8 cellular contexts compared by ENCODE assay signal in genomic region chr17:39105705-39106104, GRCh38. TPM values are rescaled to one million over a fixed set of nuclear protein-coding genes. Genes with fewer than 3 reads are reported as not detected.
"Had no signal": no experiment of that assay in that cellular context is flagged by ENCODE, and none has a peak within 500 bp of the region (broad histone marks: within the 10 kb centered on the region; RNA-seq: fewer than 3 reads in every experiment).

No MANE protein-coding gene starts in this region.

- H3K27ac ChIP-seq: GM23248 had no signal

- H3K36me3 ChIP-seq: HAP-1 had no signal

- H3K4me3 ChIP-seq: GM23248, HAP-1, K562 had no signal

- H3K27ac Mint-ChIP-seq: HFFc6 had no signal

- H3K4me1 ChIP-seq: HAP-1 had no signal

- H3K4me3 Mint-ChIP-seq: HFFc6 had no signal

- H3K9me3 Mint-ChIP-seq: HFFc6 had no signal

- H2AFZ ChIP-seq: GM23248 had no signal

- DNase-seq: GM23248, HFFc6, IMR-90, KG1 had no signal

- H3K9me3 ChIP-seq: HAP-1 had no signal

- H3K9ac ChIP-seq: GM23248 had no signal

- ATAC-seq: HCT116, K562 had no signal

RNA-seq across cellular contexts. Expression of gene PLXDC1, which starts 45.7 kb away (rescaled TPM):
- total RNA-seq: GM23248, HT-29, K562 had no signal
- polyA plus RNA-seq: K562 had no signal
